ENCODE assay signal across 1 cellular context in the genomic region with DNA sequence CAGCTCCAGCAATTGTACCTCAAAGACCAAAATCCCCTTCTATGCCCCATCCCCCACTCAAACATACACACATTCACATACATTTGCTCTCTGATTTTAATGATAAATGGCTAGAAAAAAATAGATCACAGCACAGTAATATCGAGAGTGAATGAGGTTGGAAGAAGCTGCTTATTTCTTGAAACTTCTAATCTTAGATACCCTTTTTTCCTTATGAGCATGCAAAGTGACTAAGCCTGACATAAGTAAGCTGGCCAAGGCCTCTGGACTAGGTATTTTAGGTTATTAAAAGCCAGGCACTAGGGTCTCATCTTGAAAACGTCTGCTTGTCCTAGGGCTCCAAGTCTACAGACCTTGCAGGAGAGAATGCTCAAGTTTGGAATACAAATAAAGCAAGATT.
TF ChIP-seq lines count a peak whose summit lies in the region.

No MANE protein-coding gene starts in this region.

TF ChIP-seq in GM23338, 12 proteins besides CTCF, POLR2A, EP300 and RAD21 (continued from another document):
- TF ChIP-seq ZNF462 (CRISPR knock-in tag; IDR thresholded peaks at IDR 0.05), result no peak
- TF ChIP-seq POLR2AphosphoS5 (IDR thresholded peaks at IDR 0.05; ENCODE audit: low read depth), result no peak
- no peak for TF ChIP-seq STAT1 (IDR thresholded peaks at IDR 0.05; ENCODE audit: unreplicated experiment)
- no peak for TF ChIP-seq NANOG (IDR thresholded peaks at IDR 0.05; ENCODE audit: borderline replicate concordance)
- no peak for TF ChIP-seq JUNB (IDR thresholded peaks at IDR 0.05; ENCODE audit: unreplicated experiment)
- no peak for TF ChIP-seq REST (IDR thresholded peaks at IDR 0.05; ENCODE audit: unreplicated experiment)
- no peak for TF ChIP-seq ZNF331 (CRISPR knock-in tag; IDR thresholded peaks at IDR 0.05; ENCODE audit: low read depth)
- no peak for TF ChIP-seq EZH2phosphoT487 (IDR thresholded peaks at IDR 0.05; ENCODE audit: unreplicated experiment)
- TF ChIP-seq, protein P1, sequence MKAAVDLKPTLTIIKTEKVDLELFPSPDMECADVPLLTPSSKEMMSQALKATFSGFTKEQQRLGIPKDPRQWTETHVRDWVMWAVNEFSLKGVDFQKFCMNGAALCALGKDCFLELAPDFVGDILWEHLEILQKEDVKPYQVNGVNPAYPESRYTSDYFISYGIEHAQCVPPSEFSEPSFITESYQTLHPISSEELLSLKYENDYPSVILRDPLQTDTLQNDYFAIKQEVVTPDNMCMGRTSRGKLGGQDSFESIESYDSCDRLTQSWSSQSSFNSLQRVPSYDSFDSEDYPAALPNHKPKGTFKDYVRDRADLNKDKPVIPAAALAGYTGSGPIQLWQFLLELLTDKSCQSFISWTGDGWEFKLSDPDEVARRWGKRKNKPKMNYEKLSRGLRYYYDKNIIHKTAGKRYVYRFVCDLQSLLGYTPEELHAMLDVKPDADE (IDR thresholded peaks at IDR 0.05), result no peak
- no peak for TF ChIP-seq ZNF114 (CRISPR knock-in tag; IDR thresholded peaks at IDR 0.05)
